Comparison of ENCODE assay signal across 14 cellular contexts in the genomic region with DNA sequence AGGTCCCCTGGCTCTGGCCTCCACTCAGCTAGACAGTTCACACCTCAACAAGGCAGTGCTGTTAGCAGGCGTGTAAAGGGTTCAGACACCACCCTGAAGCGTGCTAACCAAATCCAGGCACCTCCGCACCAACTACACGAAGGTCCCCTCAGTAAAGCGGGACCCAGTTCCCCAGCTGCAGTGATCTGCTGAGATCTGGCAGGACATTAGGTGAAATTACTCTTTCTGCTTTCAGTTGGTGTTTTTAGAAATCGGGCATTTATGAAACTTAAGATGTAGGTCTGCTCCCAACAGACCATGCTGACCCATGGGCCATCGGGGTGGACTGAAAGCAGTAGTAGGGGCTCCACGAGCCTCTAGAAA. TPM values are rescaled to one million over a fixed set of nuclear protein-coding genes. Genes with fewer than 3 reads are reported as not detected.
A peak's percentile ranks its signal among the peaks of the same experiment; 100 is the strongest.
DNase-seq lines count a peak whose midpoint lies in the region; ATAC-seq and TF ChIP-seq lines count a peak whose summit lies in the region.
"Had no signal": no experiment of that assay in that cellular context is flagged by ENCODE, and none has a peak within 500 bp of the region (broad histone marks: within the 10 kb centered on the region; RNA-seq: fewer than 3 reads in every experiment).

No MANE protein-coding gene starts in this region.

- H3K4me3 Mint-ChIP-seq in activated CD4-positive, alpha-beta T cell treated with anti-CD3 and anti-CD28 coated beads, Interleukin-2, amount 10 ng/mL, durations not matched to agents 24 days and 14 days = no peak overlapping the region
- no peak overlapping the region for H3K4me3 Mint-ChIP-seq in stimulated activated naive CD8-positive, alpha-beta T cell treated with anti-CD3 and anti-CD28 coated beads, Interleukin-15, amount 100 ng/mL, for 72 hours
- H3K4me3 Mint-ChIP-seq in nephron progenitor cell (no peak overlapping the region), type B pancreatic cell (no peak overlapping the region)
- H3K4me3 Mint-ChIP-seq: CD8-positive, alpha-beta T cell had no signal

- H3K27ac Mint-ChIP-seq in activated CD4-positive, alpha-beta T cell treated with anti-CD3 and anti-CD28 coated beads, Interleukin-2, amount 10 ng/mL, durations not matched to agents 24 days and 14 days = peak overlapping the region; percentile 20
- peak overlapping the region; percentile 12 to 49 for H3K27ac Mint-ChIP-seq in stimulated activated naive CD8-positive, alpha-beta T cell treated with anti-CD3 and anti-CD28 coated beads, Interleukin-15, amount 100 ng/mL, for 72 hours
- H3K27ac Mint-ChIP-seq in nephron progenitor cell (peak overlapping the region; percentile 95), type B pancreatic cell (peak overlapping the region; percentile 26)
- H3K27ac Mint-ChIP-seq: CD14-positive monocyte; CD8-positive, alpha-beta T cell had no signal

- no peak for TF ChIP-seq CTCF in nephron progenitor cell (IDR thresholded peaks at IDR 0.05)
- no peak for TF ChIP-seq CTCF in type B pancreatic cell (conservative IDR thresholded peaks at IDR 0.05)

- ATAC-seq in stimulated activated naive CD8-positive, alpha-beta T cell treated with anti-CD3 and anti-CD28 coated beads, Interleukin-15, amount 100 ng/mL, for 72 hours = no peak
- no peak for ATAC-seq in stimulated activated naive CD8-positive, alpha-beta T cell treated with anti-CD3 and anti-CD28 coated beads, Interleukin-15, Interleukin-2, amounts not matched to agents 100 U/mL and 50 U/mL, for 24 hours
- ATAC-seq in sciatic nerve = no peak
- ATAC-seq in HG03520 (IDR thresholded peaks at IDR 0.05; ENCODE audit: unreplicated experiment) = no peak
- ATAC-seq: CD8-positive, alpha-beta T cell had no signal

- peaks cover 5% of the 10 kb centered on the region for H3K4me1 Mint-ChIP-seq in activated CD4-positive, alpha-beta T cell treated with anti-CD3 and anti-CD28 coated beads, Interleukin-2, amount 10 ng/mL, durations not matched to agents 24 days and 14 days
- peaks cover 6% of the 10 kb centered on the region for H3K4me1 Mint-ChIP-seq in stimulated activated naive CD8-positive, alpha-beta T cell treated with anti-CD3 and anti-CD28 coated beads, Interleukin-15, amount 100 ng/mL, for 72 hours
- H3K4me1 Mint-ChIP-seq in nephron progenitor cell (peaks cover 26% of the 10 kb centered on the region), type B pancreatic cell (ENCODE audit: unreplicated experiment) (peaks cover 4% of the 10 kb centered on the region)
- H3K4me1 Mint-ChIP-seq: CD14-positive monocyte had no signal

- H3K9me3 Mint-ChIP-seq in activated CD4-positive, alpha-beta T cell treated with anti-CD3 and anti-CD28 coated beads, Interleukin-2, amount 10 ng/mL, durations not matched to agents 24 days and 14 days = no peaks in the 10 kb centered on the region
- no peaks in the 10 kb centered on the region for H3K9me3 Mint-ChIP-seq in stimulated activated naive CD8-positive, alpha-beta T cell treated with anti-CD3 and anti-CD28 coated beads, Interleukin-15, amount 100 ng/mL, for 72 hours
- H3K9me3 Mint-ChIP-seq in nephron progenitor cell = no peaks in the 10 kb centered on the region
- H3K9me3 Mint-ChIP-seq in type B pancreatic cell = no peaks in the 10 kb centered on the region
- H3K9me3 Mint-ChIP-seq: CD8-positive, alpha-beta T cell had no signal

- intact Hi-C loops in activated CD4-positive, alpha-beta T cell treated with anti-CD3 and anti-CD28 coated beads, Interleukin-2, amount 10 ng/mL, durations not matched to agents 24 days and 14 days (cut with micrococcal nuclease) = no loop called here
- intact Hi-C loops in sciatic nerve (cut with DNase I) = no loop called here

- no peaks in the 10 kb centered on the region for H3K27me3 Mint-ChIP-seq in activated CD4-positive, alpha-beta T cell treated with anti-CD3 and anti-CD28 coated beads, Interleukin-2, amount 10 ng/mL, durations not matched to agents 24 days and 14 days
- H3K27me3 Mint-ChIP-seq in stimulated activated naive CD8-positive, alpha-beta T cell treated with anti-CD3 and anti-CD28 coated beads, Interleukin-15, amount 100 ng/mL, for 72 hours = no peaks in the 10 kb centered on the region
- H3K27me3 Mint-ChIP-seq in nephron progenitor cell (ENCODE audit: low read depth, poor library complexity) (no peaks in the 10 kb centered on the region), type B pancreatic cell (no peaks in the 10 kb centered on the region)

- peaks cover 21% of the 10 kb centered on the region for H3K36me3 Mint-ChIP-seq in activated CD4-positive, alpha-beta T cell treated with anti-CD3 and anti-CD28 coated beads, Interleukin-2, amount 10 ng/mL, durations not matched to agents 24 days and 14 days (ENCODE audit: low read depth)
- H3K36me3 Mint-ChIP-seq in nephron progenitor cell (ENCODE audit: low read depth) = peaks cover 33% of the 10 kb centered on the region
- peaks cover 16% of the 10 kb centered on the region for H3K36me3 Mint-ChIP-seq in type B pancreatic cell

- DNase-seq in activated CD4-positive, alpha-beta T cell treated with anti-CD3 and anti-CD28 coated beads, Interleukin-2, amount 10 ng/mL, durations not matched to agents 24 days and 14 days = no peak
- DNase-seq in activated CD4-positive, alpha-beta T cell treated with anti-CD3 and anti-CD28 coated beads for 4 hours = no peak
- DNase-seq in stimulated activated naive CD8-positive, alpha-beta T cell treated with anti-CD3 and anti-CD28 coated beads, Interleukin-15, amount 100 ng/mL, for 72 hours = no peak
- no peak for DNase-seq in stimulated activated naive CD8-positive, alpha-beta T cell treated with anti-CD3 and anti-CD28 coated beads, Interleukin-15, Interleukin-2, amounts not matched to agents 100 U/mL and 50 U/mL, for 24 hours
- DNase-seq in nephron progenitor cell (no peak), type B pancreatic cell (ENCODE audit: extremely low spot score, unreplicated experiment) (no peak), sciatic nerve (ENCODE audit: low spot score) (no peak)
- DNase-seq: CD8-positive, alpha-beta T cell; COR-L47; DND-41; GDM1; GM23248 had no signal

RNA-seq across cellular contexts. Expression of a gene that starts 27.1 kb away (rescaled TPM):
- 37.1 and 38.9 TPM in 2 replicates for total RNA-seq in activated CD4-positive, alpha-beta T cell treated with anti-CD3 and anti-CD28 coated beads, Interleukin-2, amount 10 ng/mL, durations not matched to agents 24 days and 14 days
- total RNA-seq in type B pancreatic cell (ENCODE audit: low replicate concordance) (26.5 and 35.1 TPM in 2 replicates), sciatic nerve (50.3 TPM)

RNA-seq across cellular contexts. Expression of a gene that starts 35.7 kb away (rescaled TPM):
- total RNA-seq in activated CD4-positive, alpha-beta T cell treated with anti-CD3 and anti-CD28 coated beads, Interleukin-2, amount 10 ng/mL, durations not matched to agents 24 days and 14 days = 37.6 and 38.3 TPM in 2 replicates
- total RNA-seq in type B pancreatic cell (ENCODE audit: low replicate concordance) (44.4 and 58.5 TPM in 2 replicates), sciatic nerve (55.9 TPM)

RNA-seq across cellular contexts. Expression of a gene that starts 39.3 kb away (rescaled TPM):
- 10.9 and 11.1 TPM in 2 replicates for total RNA-seq in activated CD4-positive, alpha-beta T cell treated with anti-CD3 and anti-CD28 coated beads, Interleukin-2, amount 10 ng/mL, durations not matched to agents 24 days and 14 days
- total RNA-seq in type B pancreatic cell (ENCODE audit: low replicate concordance) (3.0 and 6.3 TPM in 2 replicates), sciatic nerve (6.1 TPM)

Comparison
In these comparisons a context has a peak if more than half of its experiments do, and no peak if none do; other contexts are left out.
1. H3K27ac Mint-ChIP-seq: peak in every context shown above with its lines; median percentile 95 in nephron progenitor cell; 30 in stimulated activated naive CD8-positive, alpha-beta T cell treated with anti-CD3 and anti-CD28 coated beads, Interleukin-15, amount 100 ng/mL, for 72 hours; 26 in type B pancreatic cell; 20 in activated CD4-positive, alpha-beta T cell treated with anti-CD3 and anti-CD28 coated beads, Interleukin-2, amount 10 ng/mL, durations not matched to agents 24 days and 14 days.